ENCODE assay signal across 3 cellular contexts in genomic region chr4:184276346-184276745, GRCh38. TPM values are rescaled to one million over a fixed set of nuclear protein-coding genes. Genes with fewer than 3 reads are reported as not detected.
"Had no signal": no experiment of that assay in that cellular context is flagged by ENCODE, and none has a peak within 500 bp of the region (broad histone marks: within the 10 kb centered on the region; RNA-seq: fewer than 3 reads in every experiment).

No MANE protein-coding gene starts in this region.

RNA-seq across cellular contexts. Expression of gene ENPP6, which starts 58.7 kb away (rescaled TPM):
- total RNA-seq: HT-29, Right ventricle myocardium superior, SJSA1 had no signal
